ENCODE assay signal across 21 cellular contexts in genomic region chr2:220221904-220222495, GRCh38.
"Had no signal": no experiment of that assay in that cellular context is flagged by ENCODE, and none has a peak within 500 bp of the region (broad histone marks: within the 10 kb centered on the region; RNA-seq: fewer than 3 reads in every experiment).

No MANE protein-coding gene starts in this region.

- H3K9me3 ChIP-seq: MG63, SJSA1 had no signal

- DNase-seq: IMR-90, Karpas-422, KG1, MG63, NCI-H1092 treated with DMSO at 0.1 percent for 48 hours, NCI-H1436, NCI-H187, NCI-H2029, NCI-H2081 treated with DMSO at 0.1 percent for 48 hours, NCI-H2171, NCI-H226, NCI-H446, NCI-H510A, NCI-H524 treated with DMSO at 0.1 percent for 48 hours, NCI-H69, NCI-H774, SIG-M5 had no signal

- H3K27ac ChIP-seq: RWPE1, SJSA1, SK-N-MC had no signal

- ATAC-seq: HepG2 had no signal

- H3K4me3 ChIP-seq: MG63, SJSA1, SK-N-MC had no signal

- H3K36me3 ChIP-seq: MG63, SJSA1 had no signal

- H3K27me3 ChIP-seq: MG63, SJSA1 had no signal
